ENCODE assay signal across 13 cellular contexts in the genomic region with DNA sequence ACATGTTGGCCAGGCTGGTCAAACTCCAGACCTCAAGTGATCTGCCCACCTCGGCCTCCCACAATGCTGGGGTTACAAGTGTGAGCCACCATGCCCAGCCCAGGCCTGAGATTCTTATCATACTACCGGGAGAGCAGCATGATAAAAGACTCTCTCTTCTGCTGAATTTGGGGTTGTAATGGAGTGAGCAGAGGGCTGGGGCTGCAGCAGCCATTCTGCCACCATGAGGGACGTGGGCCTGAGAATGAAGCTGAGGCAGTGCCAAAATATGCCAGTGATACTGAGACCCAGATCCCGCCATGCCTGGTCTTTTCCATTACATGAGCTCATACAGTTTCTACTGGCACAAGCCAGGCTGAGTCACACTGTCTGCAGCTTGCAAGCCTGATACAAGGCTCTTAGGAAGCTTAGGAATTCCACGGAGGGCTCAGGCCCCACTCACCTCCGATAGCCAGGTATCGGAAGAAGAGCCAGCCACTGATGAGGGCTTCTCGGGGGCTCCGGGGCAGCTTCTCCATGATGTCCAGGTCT. TPM values are rescaled to one million over a fixed set of nuclear protein-coding genes. Genes with fewer than 3 reads are reported as not detected.
DNase-seq lines count a peak whose midpoint lies in the region; ATAC-seq, FAIRE-seq and TF ChIP-seq lines count a peak whose summit lies in the region.
"Had no signal": no experiment of that assay in that cellular context is flagged by ENCODE, and none has a peak within 500 bp of the region (broad histone marks: within the 10 kb centered on the region; RNA-seq: fewer than 3 reads in every experiment).

No MANE protein-coding gene starts in this region.

- H3K27ac ChIP-seq in HepG2 (ENCODE audit: extremely low read length, insufficient read depth, low read length) (no peak overlapping the region), right lobe of liver (no peak overlapping the region), foreskin keratinocyte (no peak overlapping the region)

- H3K4me3 ChIP-seq in HepG2 (replicated peaks in 1 of 3; ENCODE audit: insufficient read depth in 1 of 3, low read depth in 2 of 3, low read length in 3 of 3) = no peak overlapping the region
- H3K4me3 ChIP-seq in right lobe of liver = no peak overlapping the region

- TF ChIP-seq EP300 in HepG2 (IDR thresholded peaks at IDR 0.05; ENCODE audit: low read depth in 2 of 2, low read length in 2 of 2) = no peak
- TF ChIP-seq EP300 in HepG2 (CRISPR knock-in tag; IDR thresholded peaks at IDR 0.05; ENCODE audit: borderline replicate concordance) = no peak

- H3K36me3 ChIP-seq in HepG2 (replicated peaks in 1 of 2; ENCODE audit: control insufficient read depth in 1 of 2, insufficient read depth in 2 of 2, low read length in 2 of 2) (no peaks in the 10 kb centered on the region), right lobe of liver (no peaks in the 10 kb centered on the region)

- no peak for FAIRE-seq in HepG2 (lab: Jason Lieb, UNC)
- FAIRE-seq: TTC549 had no signal

- no peaks in the 10 kb centered on the region for H4K20me1 ChIP-seq in HepG2 (ENCODE audit: insufficient read depth, low read length)

- CTCF ChIA-PET in HepG2 (lab: Yijun Ruan, JAX; ENCODE audit: low intra/inter-chr PET ratio, low total read pairs) = interaction anchor here (0.8 to 3.2 kb wide), 3 partner anchors 69 to 139 kb away, joined by 4 to 37 read pairs (median 9); no protein-coding TSS in a partner anchor

- H3K9ac ChIP-seq in HepG2 (ENCODE audit: insufficient read depth, low read depth, low read length) = no peak overlapping the region

- H3K27me3 ChIP-seq in HepG2 (ENCODE audit: control insufficient read depth in 1 of 2, insufficient read depth in 2 of 2, low read length in 2 of 2) (no peaks in the 10 kb centered on the region; a peak in 1 of 5 replicates), right lobe of liver (no peaks in the 10 kb centered on the region), foreskin keratinocyte (no peaks in the 10 kb centered on the region)

- DNase-seq in HepG2 (ENCODE audit: low spot score) (no peak), right lobe of liver (no peak), astrocyte of the hippocampus (ENCODE audit: low read depth, low spot score) (peak; percentile 80), foreskin keratinocyte (peak; percentile 26 to 70), CD1c-positive myeloid dendritic cell (ENCODE audit: extremely low spot score) (no peak), T-helper 9 cell (no peak)
- DNase-seq: DMS79, NCI-H187 treated with DMSO at 0.1 percent for 48 hours, NCI-H774, SIG-M5 had no signal

- intact Hi-C loops in HepG2 (cut with micrococcal nuclease; ENCODE audit: unreplicated experiment) (loop anchor here (1.0 kb wide), 2 partner anchors 68 to 137 kb away; no protein-coding TSS in a partner anchor), right lobe of liver (cut with DNase I) (loop anchor here (10.0 kb wide), 2 partner anchors 69 to 139 kb away; no protein-coding TSS in a partner anchor)

- ATAC-seq in HepG2 (peak; percentile 29; the same call in 2 of the 3 replicates), right lobe of liver (no peak), foreskin keratinocyte (peak; percentile 65), HG02588 (IDR thresholded peaks at IDR 0.05; ENCODE audit: unreplicated experiment) (no peak), HG03457 (IDR thresholded peaks at IDR 0.05; ENCODE audit: unreplicated experiment) (no peak)

- H3K9me3 ChIP-seq in HepG2 (ENCODE audit: low read length) (no peaks in the 10 kb centered on the region), right lobe of liver (no peaks in the 10 kb centered on the region)

- no peak for TF ChIP-seq POLR2A in HepG2 (IDR thresholded peaks at IDR 0.05; ENCODE audit: insufficient read depth in 1 of 2, low read depth in 2 of 2, low read length in 2 of 2)
- TF ChIP-seq POLR2A in right lobe of liver (IDR thresholded peaks at IDR 0.05) = no peak

- TF ChIP-seq CTCF in HepG2 (CRISPR knock-in tag; IDR thresholded peaks at IDR 0.05) (no peak), right lobe of liver (IDR thresholded peaks at IDR 0.05) (no peak), foreskin keratinocyte (conservative IDR thresholded peaks at IDR 0.05) (no peak)

- no peak for TF ChIP-seq RAD21 in HepG2 (CRISPR knock-in tag; IDR thresholded peaks at IDR 0.05)

- POLR2A ChIA-PET in HepG2 (lab: Yijun Ruan, JAX) = no interaction called here

- no peak overlapping the region for H3K4me2 ChIP-seq in HepG2 (ENCODE audit: low read depth, low read length)

- no peak overlapping the region for H2AFZ ChIP-seq in HepG2 (ENCODE audit: low read length)

- no TSS peak for BruUV-seq in HepG2 (replicated peaks; lab: Mats Ljungman, UMichigan)

- 19% methylated on average over 2 of the region's 9 CpGs for WGBS in HepG2 (ENCODE audit: low lambda C conversion rate)
- 90% methylated on average over 3 of the region's 9 CpGs for WGBS in right lobe of liver (ENCODE audit: insufficient coverage, low coverage, low lambda C conversion rate, missing lambda C conversion rate)

- H3K4me1 ChIP-seq in HepG2 (ENCODE audit: insufficient read depth, low read length) (peaks cover 29% of the 10 kb centered on the region), right lobe of liver (no peaks in the 10 kb centered on the region), foreskin keratinocyte (no peaks in the 10 kb centered on the region)

- no peaks in the 10 kb centered on the region for H3K79me2 ChIP-seq in HepG2 (ENCODE audit: insufficient read depth, low read length)

- in situ Hi-C loops in HepG2 (cut with HindIII; ENCODE audit: extremely low pct_ligation_motif_present, low pct_unique_long_range_greater_than_20kb) = loop anchor here (5.0 kb wide), 1 partner anchor 66 kb away; no protein-coding TSS in a partner anchor

RNA-seq across cellular contexts. Expression of a gene that starts 19.6 kb away (rescaled TPM):
- total RNA-seq in HepG2 (2016; rRNA removed; fragmentation: Illumina TruSeq; extraction: Trizol) (0.04 TPM in 1 of 2 replicates, not detected in the other), right lobe of liver (under 1 TPM in 5 of 6 experiments, not detected in 1; 0.50 to 0.78 (median 0.58) TPM), foreskin keratinocyte (not detected in 2 replicates)
- total RNA-seq in HepG2 (2016; cell fraction: cytosol; rRNA removed; fragmentation: Illumina TruSeq; extraction: Trizol; ENCODE audit: low read depth) = not detected in 2 replicates
- total RNA-seq in HepG2 (2016; cell fraction: insoluble cytoplasmic fraction; rRNA removed; fragmentation: Illumina TruSeq; extraction: Trizol) = 0.04 TPM in 1 of 2 replicates, not detected in the other
- not detected in 2 replicates for total RNA-seq in HepG2 (2016; cell fraction: membrane; rRNA removed; fragmentation: Illumina TruSeq; extraction: Trizol)
- 0.12 TPM in 1 of 2 replicates, not detected in the other for total RNA-seq in HepG2 (2016; cell fraction: nucleus; rRNA removed; fragmentation: Illumina TruSeq; extraction: Trizol)
- polyA plus RNA-seq in HepG2 (2011; rRNA removed) (0.50 and 0.84 TPM in 2 replicates), foreskin keratinocyte (not detected in 2 replicates)
- polyA plus RNA-seq in HepG2 (2011; cell fraction: cytosol; rRNA removed) = 0.12 and 0.33 TPM in 2 replicates
- polyA plus RNA-seq in HepG2 (2011; cell fraction: nucleus; rRNA removed) = 2.2 and 2.3 TPM in 2 replicates
- 0.20 and 0.44 TPM in 2 replicates for polyA plus RNA-seq in HepG2 (2012)
- not detected in 2 replicates for polyA plus RNA-seq in HepG2 (2016; cell fraction: cytosol; fragmentation: Illumina TruSeq; extraction: Trizol; ENCODE audit: low read depth)
- not detected in 2 replicates for polyA plus RNA-seq in HepG2 (2016; cell fraction: insoluble cytoplasmic fraction; fragmentation: Illumina TruSeq; extraction: Trizol; ENCODE audit: low read depth)
- not detected in 2 replicates for polyA plus RNA-seq in HepG2 (2016; cell fraction: membrane; fragmentation: Illumina TruSeq; extraction: Trizol; ENCODE audit: low read depth)
- polyA plus RNA-seq in HepG2 (2016; cell fraction: nucleus; fragmentation: Illumina TruSeq; extraction: Trizol; ENCODE audit: insufficient read depth, low read depth) = 0.15 TPM in 1 of 2 replicates, not detected in the other
- polyA minus RNA-seq in HepG2 (2011; rRNA and poly(A)+ RNA removed; ENCODE audit: low replicate concordance) = 0.19 and 0.34 TPM in 2 replicates
- 0.18 TPM in 1 of 2 replicates, not detected in the other for polyA minus RNA-seq in HepG2 (2011; cell fraction: cytosol; rRNA and poly(A)+ RNA removed)
- 0.39 and 0.62 TPM in 2 replicates for polyA minus RNA-seq in HepG2 (2011; cell fraction: nucleus; rRNA and poly(A)+ RNA removed)

RNA-seq across cellular contexts. Expression of a gene that starts 28.3 kb away (rescaled TPM):
- not detected in 2 replicates for total RNA-seq in HepG2 (2016; rRNA removed; fragmentation: Illumina TruSeq; extraction: Trizol)
- total RNA-seq in HepG2 (2016; cell fraction: cytosol; rRNA removed; fragmentation: Illumina TruSeq; extraction: Trizol; ENCODE audit: low read depth) = not detected in 2 replicates
- not detected in 2 replicates for total RNA-seq in HepG2 (2016; cell fraction: insoluble cytoplasmic fraction; rRNA removed; fragmentation: Illumina TruSeq; extraction: Trizol)
- total RNA-seq in HepG2 (2016; cell fraction: membrane; rRNA removed; fragmentation: Illumina TruSeq; extraction: Trizol) = not detected in 2 replicates
- total RNA-seq in HepG2 (2016; cell fraction: nucleus; rRNA removed; fragmentation: Illumina TruSeq; extraction: Trizol) = not detected in 2 replicates
- polyA plus RNA-seq in HepG2 (2011; rRNA removed) = 0.07 and 0.10 TPM in 2 replicates
- 0.03 and 0.14 TPM in 2 replicates for polyA plus RNA-seq in HepG2 (2011; cell fraction: cytosol; rRNA removed)
- polyA plus RNA-seq in HepG2 (2011; cell fraction: nucleus; rRNA removed) = 0.16 and 0.40 TPM in 2 replicates
- polyA plus RNA-seq in HepG2 (2012) = 0.15 and 0.25 TPM in 2 replicates
- not detected in 2 replicates for polyA plus RNA-seq in HepG2 (2016; cell fraction: cytosol; fragmentation: Illumina TruSeq; extraction: Trizol; ENCODE audit: low read depth)
- not detected in 2 replicates for polyA plus RNA-seq in HepG2 (2016; cell fraction: insoluble cytoplasmic fraction; fragmentation: Illumina TruSeq; extraction: Trizol; ENCODE audit: low read depth)
- polyA plus RNA-seq in HepG2 (2016; cell fraction: membrane; fragmentation: Illumina TruSeq; extraction: Trizol; ENCODE audit: low read depth) = not detected in 2 replicates
- not detected in 2 replicates for polyA plus RNA-seq in HepG2 (2016; cell fraction: nucleus; fragmentation: Illumina TruSeq; extraction: Trizol; ENCODE audit: insufficient read depth, low read depth)
- polyA minus RNA-seq in HepG2 (2011; rRNA and poly(A)+ RNA removed; ENCODE audit: low replicate concordance) = 0.52 and 1.2 TPM in 2 replicates
- not detected in 2 replicates for polyA minus RNA-seq in HepG2 (2011; cell fraction: cytosol; rRNA and poly(A)+ RNA removed)
- 0.13 TPM in 1 of 2 replicates, not detected in the other for polyA minus RNA-seq in HepG2 (2011; cell fraction: nucleus; rRNA and poly(A)+ RNA removed)
- 1 to 10 TPM; 1.5 to 4.3 (median 2.3) TPM for total RNA-seq in right lobe of liver
- 0.28 and 0.68 TPM in 2 replicates for total RNA-seq in foreskin keratinocyte
- 0.20 and 0.76 TPM in 2 replicates for polyA plus RNA-seq in foreskin keratinocyte

RNA-seq across cellular contexts. Expression of a gene that starts 43.0 kb away (rescaled TPM):
- total RNA-seq in HepG2 (2016; rRNA removed; fragmentation: Illumina TruSeq; extraction: Trizol) (0.83 and 1.5 TPM in 2 replicates), right lobe of liver (1 to 10 TPM in 2 of 6 experiments, under 1 TPM in 4; 0.35 to 1.1 (median 0.47) TPM), foreskin keratinocyte (2.3 and 2.4 TPM in 2 replicates)
- 0.09 and 0.20 TPM in 2 replicates for total RNA-seq in HepG2 (2016; cell fraction: cytosol; rRNA removed; fragmentation: Illumina TruSeq; extraction: Trizol; ENCODE audit: low read depth)
- 0.85 and 1.3 TPM in 2 replicates for total RNA-seq in HepG2 (2016; cell fraction: insoluble cytoplasmic fraction; rRNA removed; fragmentation: Illumina TruSeq; extraction: Trizol)
- total RNA-seq in HepG2 (2016; cell fraction: membrane; rRNA removed; fragmentation: Illumina TruSeq; extraction: Trizol) = 0.62 and 0.65 TPM in 2 replicates
- 1.3 and 1.8 TPM in 2 replicates for total RNA-seq in HepG2 (2016; cell fraction: nucleus; rRNA removed; fragmentation: Illumina TruSeq; extraction: Trizol)
- polyA plus RNA-seq in HepG2 (2011; rRNA removed) (1.6 and 2.1 TPM in 2 replicates), foreskin keratinocyte (1.6 and 1.8 TPM in 2 replicates)
- polyA plus RNA-seq in HepG2 (2011; cell fraction: cytosol; rRNA removed) = 1.1 TPM in 2 replicates
- 6.4 and 7.0 TPM in 2 replicates for polyA plus RNA-seq in HepG2 (2011; cell fraction: nucleus; rRNA removed)
- polyA plus RNA-seq in HepG2 (2012) = 1.1 and 1.4 TPM in 2 replicates
- polyA plus RNA-seq in HepG2 (2016; cell fraction: cytosol; fragmentation: Illumina TruSeq; extraction: Trizol; ENCODE audit: low read depth) = 0.11 and 0.17 TPM in 2 replicates
- 0.91 and 0.97 TPM in 2 replicates for polyA plus RNA-seq in HepG2 (2016; cell fraction: insoluble cytoplasmic fraction; fragmentation: Illumina TruSeq; extraction: Trizol; ENCODE audit: low read depth)
- polyA plus RNA-seq in HepG2 (2016; cell fraction: membrane; fragmentation: Illumina TruSeq; extraction: Trizol; ENCODE audit: low read depth) = 0.35 and 0.49 TPM in 2 replicates
- 3.4 and 4.1 TPM in 2 replicates for polyA plus RNA-seq in HepG2 (2016; cell fraction: nucleus; fragmentation: Illumina TruSeq; extraction: Trizol; ENCODE audit: insufficient read depth, low read depth)
- 2.5 and 40.0 TPM in 2 replicates for polyA minus RNA-seq in HepG2 (2011; rRNA and poly(A)+ RNA removed; ENCODE audit: low replicate concordance)
- polyA minus RNA-seq in HepG2 (2011; cell fraction: cytosol; rRNA and poly(A)+ RNA removed) = 0.20 and 0.62 TPM in 2 replicates
- 1.5 and 2.2 TPM in 2 replicates for polyA minus RNA-seq in HepG2 (2011; cell fraction: nucleus; rRNA and poly(A)+ RNA removed)

Comparison
In these comparisons a context has a peak if more than half of its experiments do, and no peak if none do; other contexts are left out.
1. ATAC-seq: peak in HepG2 (single experiment) and foreskin keratinocyte (single experiment); none in right lobe of liver (0 of 4), HG02588 (single experiment) and HG03457 (single experiment).
2. DNase-seq: peak in astrocyte of the hippocampus (single experiment) and foreskin keratinocyte (2 of 2); none in HepG2 (single experiment), right lobe of liver (0 of 3), CD1c-positive myeloid dendritic cell (single experiment) and T-helper 9 cell (single experiment).